In the genomic region with DNA sequence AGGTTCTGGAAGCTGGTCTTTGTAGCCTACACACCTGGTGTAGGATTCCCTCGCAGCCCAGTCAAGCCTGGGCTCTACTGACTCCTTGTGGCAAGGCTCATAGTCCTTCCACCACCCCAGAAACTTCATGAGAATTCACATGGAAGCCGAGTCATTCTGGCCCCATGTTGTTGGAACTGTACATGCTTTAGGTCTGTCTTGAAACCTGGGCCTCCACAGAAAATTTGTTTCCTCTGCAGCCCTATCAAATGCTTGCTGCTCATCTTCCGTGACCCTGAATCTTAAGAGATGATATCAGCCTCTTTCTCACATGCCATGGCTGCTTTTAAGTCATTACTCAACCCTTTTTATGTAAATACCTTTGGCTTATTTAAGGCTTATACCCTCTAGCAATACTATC, we compare ENCODE assay signal across 9 cellular contexts.
DNase-seq lines count a peak whose midpoint lies in the region; ATAC-seq and TF ChIP-seq lines count a peak whose summit lies in the region.
"Had no signal": no experiment of that assay in that cellular context is flagged by ENCODE, and none has a peak within 500 bp of the region (broad histone marks: within the 10 kb centered on the region; RNA-seq: fewer than 3 reads in every experiment).

No MANE protein-coding gene starts in this region.

- no CpG with 5 or more reads among the region's 3 CpGs for WGBS in H9 (ENCODE audit: extremely low coverage, insufficient read length, low lambda C conversion rate)
- no CpG with 5 or more reads among the region's 3 CpGs for WGBS in mesendoderm (ENCODE audit: extremely low coverage, insufficient coverage, low lambda C conversion rate)

- POLR2A ChIA-PET in activated CD4-positive, alpha-beta T cell treated with anti-CD3 and anti-CD28 coated beads, Interleukin-2, amount 10 ng/mL, durations not matched to agents 7 days and 5 days (lab: Charles Lee), result no interaction called here

- H3K27ac Mint-ChIP-seq in H9, result peak overlapping the region in 1 of 3 experiments; percentile 79; a peak in 3 of 7 replicates
- no peak overlapping the region for H3K27ac Mint-ChIP-seq in activated CD4-positive, alpha-beta T cell treated with anti-CD3 and anti-CD28 coated beads, Interleukin-2, amount 10 ng/mL, durations not matched to agents 7 days and 5 days
- H3K27ac Mint-ChIP-seq: T-cell had no signal

- DNase-seq in DND-41, result peak; percentile 31
- peak; percentile 52 for DNase-seq in H9
- DNase-seq in activated CD4-positive, alpha-beta T cell treated with anti-CD3 and anti-CD28 coated beads, Interleukin-2, amount 10 ng/mL, durations not matched to agents 7 days and 5 days, result peak; percentile 30
- DNase-seq in mesendoderm, result peak; percentile 72
- no peak for DNase-seq in NCI-H187 (lab: John Stamatoyannopoulos, UW)
- DNase-seq in substantia nigra (lab: John Stamatoyannopoulos, UW), result no peak

- no peaks in the 10 kb centered on the region for H3K4me1 Mint-ChIP-seq in H9
- peaks cover 7% of the 10 kb centered on the region for H3K4me1 Mint-ChIP-seq in activated CD4-positive, alpha-beta T cell treated with anti-CD3 and anti-CD28 coated beads, Interleukin-2, amount 10 ng/mL, durations not matched to agents 7 days and 5 days

- H4K20me1 ChIP-seq in DND-41 (ENCODE audit: insufficient read depth, low read length) (no peaks in the 10 kb centered on the region), H9 (ENCODE audit: control insufficient read depth, insufficient read depth, insufficient read length) (no peaks in the 10 kb centered on the region)

- no peak overlapping the region for H2BK120ac ChIP-seq in H9 (ENCODE audit: low read depth, low read length, poor library complexity, severe bottlenecking)
- H2BK120ac ChIP-seq in mesendoderm (ENCODE audit: low read depth, low read length), result no peak overlapping the region

- H4K8ac ChIP-seq in H9 (replicated peaks; ENCODE audit: insufficient read length, low read depth, low read length), result no peak overlapping the region
- no peak overlapping the region for H4K8ac ChIP-seq in mesendoderm (ENCODE audit: low read depth, low read length)

- H3K27ac ChIP-seq in DND-41 (ENCODE audit: low read length) (no peak overlapping the region), H9 (ENCODE audit: insufficient read length, low read depth, low read length) (no peak overlapping the region), mesendoderm (ENCODE audit: low read depth, low read length) (no peak overlapping the region), substantia nigra (ENCODE audit: low read depth, low read length, poor library complexity, severe bottlenecking) (no peak overlapping the region)

- peaks cover 0 to 4% (median 0%) of the 10 kb centered on the region in 3 experiments; a peak in 2 of 7 replicates for H3K36me3 Mint-ChIP-seq in H9 (ENCODE audit: insufficient read depth in 1 of 3, low read depth in 3 of 3)
- peaks cover 24% of the 10 kb centered on the region for H3K36me3 Mint-ChIP-seq in activated CD4-positive, alpha-beta T cell treated with anti-CD3 and anti-CD28 coated beads, Interleukin-2, amount 10 ng/mL, durations not matched to agents 7 days and 5 days (ENCODE audit: low read depth)

- no peaks in the 10 kb centered on the region for H3K79me2 ChIP-seq in DND-41 (ENCODE audit: insufficient read depth, low read length)
- no peaks in the 10 kb centered on the region for H3K79me2 ChIP-seq in H9 (ENCODE audit: insufficient read depth, low read length)
- no peaks in the 10 kb centered on the region for H3K79me2 ChIP-seq in mesendoderm (ENCODE audit: control insufficient read depth, insufficient read depth, low read length)

- H3K9me3 Mint-ChIP-seq in H9, result no peaks in the 10 kb centered on the region
- no peaks in the 10 kb centered on the region for H3K9me3 Mint-ChIP-seq in activated CD4-positive, alpha-beta T cell treated with anti-CD3 and anti-CD28 coated beads, Interleukin-2, amount 10 ng/mL, durations not matched to agents 7 days and 5 days
- H3K9me3 Mint-ChIP-seq: T-cell had no signal

- H2AFZ ChIP-seq in DND-41 (ENCODE audit: low read depth, low read length) (no peak overlapping the region), H9 (ENCODE audit: low read length) (no peak overlapping the region)

- no peak overlapping the region for H3K4me3 Mint-ChIP-seq in H9
- H3K4me3 Mint-ChIP-seq in activated CD4-positive, alpha-beta T cell treated with anti-CD3 and anti-CD28 coated beads, Interleukin-2, amount 10 ng/mL, durations not matched to agents 7 days and 5 days, result no peak overlapping the region
- H3K4me3 Mint-ChIP-seq: T-cell had no signal

- H4K5ac ChIP-seq in H9 (ENCODE audit: insufficient read length, low read depth, low read length), result no peak overlapping the region
- H4K5ac ChIP-seq in mesendoderm (ENCODE audit: low read length), result no peak overlapping the region

- CTCF ChIA-PET in activated CD4-positive, alpha-beta T cell treated with anti-CD3 and anti-CD28 coated beads, Interleukin-2, amount 10 ng/mL, durations not matched to agents 7 days and 5 days (lab: Charles Lee), result no interaction called here

- no peak overlapping the region for H3K23ac ChIP-seq in H9 (ENCODE audit: insufficient read length, low read depth, low read length)
- no peak overlapping the region for H3K23ac ChIP-seq in mesendoderm (ENCODE audit: low read length)

- no peak overlapping the region for H3T11ph ChIP-seq in H9 (ENCODE audit: low read length)

- H3K4me3 ChIP-seq in DND-41 (ENCODE audit: low read depth in 1 of 2, low read length in 2 of 2) (no peak overlapping the region), mesendoderm (ENCODE audit: low read length) (no peak overlapping the region)

- H3K27me3 ChIP-seq in DND-41 (ENCODE audit: insufficient read depth, low read length, poor library complexity), result no peaks in the 10 kb centered on the region
- H3K27me3 ChIP-seq in H9 (ENCODE audit: insufficient read depth, low read length), result no peaks in the 10 kb centered on the region
- H3K27me3 ChIP-seq in mesendoderm (ENCODE audit: insufficient read depth, low read length, poor library complexity), result no peaks in the 10 kb centered on the region

- ATAC-seq in DND-41 (ENCODE audit: insufficient read depth, low read depth) (peak; percentile 63; the same call in 2 of the 3 replicates), HG03097 (IDR thresholded peaks at IDR 0.05; ENCODE audit: low FRiP score, unreplicated experiment) (no peak), GM21447 (IDR thresholded peaks at IDR 0.05; ENCODE audit: unreplicated experiment) (no peak)
- ATAC-seq: T-cell had no signal

- H3K27me3 Mint-ChIP-seq in H9 (ENCODE audit: low read depth), result no peaks in the 10 kb centered on the region
- no peaks in the 10 kb centered on the region for H3K27me3 Mint-ChIP-seq in activated CD4-positive, alpha-beta T cell treated with anti-CD3 and anti-CD28 coated beads, Interleukin-2, amount 10 ng/mL, durations not matched to agents 7 days and 5 days
- H3K27me3 Mint-ChIP-seq: T-cell had no signal

- H4K91ac ChIP-seq in H9 (ENCODE audit: insufficient read length, low read depth, low read length), result no peak overlapping the region

- H2BK5ac ChIP-seq in H9 (ENCODE audit: insufficient read length, low read length), result no peak overlapping the region
- H2BK5ac ChIP-seq in mesendoderm (ENCODE audit: low read length), result no peak overlapping the region

- H3K4me2 ChIP-seq in DND-41 (ENCODE audit: insufficient read depth, low read length) (no peak overlapping the region), H9 (ENCODE audit: insufficient read depth, insufficient read length, low read length) (no peak overlapping the region), mesendoderm (ENCODE audit: low read length) (no peak overlapping the region)

- no peaks in the 10 kb centered on the region for H3K79me1 ChIP-seq in H9 (ENCODE audit: insufficient read depth, low read depth, low read length, poor library complexity, severe bottlenecking)
- H3K79me1 ChIP-seq in mesendoderm (ENCODE audit: low read length), result no peaks in the 10 kb centered on the region

- H2AK5ac ChIP-seq in H9 (ENCODE audit: insufficient read length, low read length) (no peak overlapping the region), mesendoderm (ENCODE audit: low read length) (no peak overlapping the region)

- H3K56ac ChIP-seq in H9 (ENCODE audit: insufficient read length, low read depth, low read length) (no peak overlapping the region), mesendoderm (ENCODE audit: low read length) (no peak overlapping the region)

- H3K9ac ChIP-seq in DND-41 (ENCODE audit: low read depth, low read length) (no peak overlapping the region), H9 (ENCODE audit: extremely low read depth, insufficient read length, low read length) (no peak overlapping the region), mesendoderm (ENCODE audit: low read length) (no peak overlapping the region)

- no peak overlapping the region for H3K14ac ChIP-seq in H9 (ENCODE audit: insufficient read depth, low read length)

- no peak overlapping the region for H3K4ac ChIP-seq in H9 (ENCODE audit: low read depth, low read length)
- H3K4ac ChIP-seq in mesendoderm (ENCODE audit: low read depth, low read length), result no peak overlapping the region

- H3K23me2 ChIP-seq in H9 (ENCODE audit: insufficient read length, low read depth, low read length, poor library complexity, severe bottlenecking), result no peaks in the 10 kb centered on the region

- TF ChIP-seq CTCF in DND-41 (IDR thresholded peaks at IDR 0.05; ENCODE audit: borderline replicate concordance, extremely low read depth, low read length, poor library complexity, severe bottlenecking), result peak; percentile 55
- TF ChIP-seq CTCF in H9 (conservative IDR thresholded peaks at IDR 0.05), result peak; percentile 63

- H3K4me1 ChIP-seq in DND-41 (ENCODE audit: insufficient read depth, low read length) (no peaks in the 10 kb centered on the region), H9 (ENCODE audit: insufficient read depth, low read length) (no peaks in the 10 kb centered on the region), mesendoderm (ENCODE audit: control insufficient read depth, low read depth, low read length) (no peaks in the 10 kb centered on the region)

- H2BK20ac ChIP-seq in H9 (ENCODE audit: low read depth, low read length, poor library complexity, severe bottlenecking), result no peak overlapping the region

- H3K9me3 ChIP-seq in DND-41 (ENCODE audit: insufficient read depth, low read length, severe bottlenecking) (no peaks in the 10 kb centered on the region), H9 (ENCODE audit: control insufficient read depth, low read depth, low read length) (no peaks in the 10 kb centered on the region)

- no peak overlapping the region for H2BK12ac ChIP-seq in H9 (ENCODE audit: insufficient read length, low read depth, low read length)

- H3K18ac ChIP-seq in H9 (ENCODE audit: insufficient read length, low read depth, low read length), result no peak overlapping the region
- H3K18ac ChIP-seq in mesendoderm (ENCODE audit: low read length), result no peak overlapping the region

- H2BK15ac ChIP-seq in H9 (ENCODE audit: low read depth, low read length), result no peak overlapping the region
- H2BK15ac ChIP-seq in mesendoderm (replicated peaks; ENCODE audit: low read depth), result no peak overlapping the region

- H3K36me3 ChIP-seq in DND-41 (ENCODE audit: insufficient read depth, low read length) (peaks cover 18% of the 10 kb centered on the region), mesendoderm (ENCODE audit: control insufficient read depth, insufficient read depth, low read length) (no peaks in the 10 kb centered on the region)

Comparison
In these comparisons a context has a peak if more than half of its experiments do, and no peak if none do; other contexts are left out.
1. DNase-seq: peak in DND-41 (single experiment), H9 (single experiment), activated CD4-positive, alpha-beta T cell treated with anti-CD3 and anti-CD28 coated beads, Interleukin-2, amount 10 ng/mL, durations not matched to agents 7 days and 5 days (single experiment) and mesendoderm (single experiment); none in NCI-H187 (0 of 2) and substantia nigra (0 of 49).